In the genomic region with DNA sequence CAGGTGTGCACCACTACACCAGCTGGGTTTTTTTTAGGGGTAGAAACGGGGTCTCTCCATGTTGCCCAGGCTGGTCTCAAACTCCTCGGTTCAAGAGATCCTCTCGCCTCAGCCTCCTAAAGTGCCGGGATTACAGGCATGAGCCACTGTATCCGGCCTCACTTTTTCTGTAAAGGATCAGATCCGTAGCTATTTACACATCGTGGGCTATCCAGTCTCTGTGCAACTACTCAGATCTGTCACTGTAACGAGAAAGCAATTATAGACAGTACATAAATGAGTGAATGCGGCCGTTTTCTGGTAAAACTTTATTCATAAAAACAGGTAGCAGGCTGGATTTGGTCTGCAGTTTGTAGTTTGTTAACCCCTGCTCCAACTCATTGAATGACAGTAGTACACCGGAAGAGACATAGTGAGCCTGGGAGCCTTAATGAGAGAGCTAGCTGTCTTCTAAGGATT, we compare ENCODE assay signal across 12 cellular contexts. TPM values are rescaled to one million over a fixed set of nuclear protein-coding genes. Genes with fewer than 3 reads are reported as not detected.
DNase-seq lines count a peak whose midpoint lies in the region; ATAC-seq and TF ChIP-seq lines count a peak whose summit lies in the region.
"Had no signal": no experiment of that assay in that cellular context is flagged by ENCODE, and none has a peak within 500 bp of the region (broad histone marks: within the 10 kb centered on the region; RNA-seq: fewer than 3 reads in every experiment).

No MANE protein-coding gene starts in this region.

- H3K4me2 ChIP-seq in smooth muscle cell, result peak overlapping the region; percentile 93

- peak; percentile 46 for ATAC-seq in HG03280 (IDR thresholded peaks at IDR 0.05; ENCODE audit: unreplicated experiment)
- peak; percentile 79 for ATAC-seq in activated T-helper 17 cell treated with anti-CD3 and anti-CD28 coated beads, Interleukin-2, amount 50 U/mL, for 72 hours (replicated peaks)

- no peaks in the 10 kb centered on the region for H3K27me3 Mint-ChIP-seq in activated T-cell treated with anti-CD3 and anti-CD28 coated beads, Interleukin-2, amount 50 U/mL, for 24 hours
- no peaks in the 10 kb centered on the region for H3K27me3 Mint-ChIP-seq in activated T-helper 17 cell treated with anti-CD3 and anti-CD28 coated beads, Interleukin-2, amount 50 U/mL, for 72 hours
- H3K27me3 Mint-ChIP-seq in progenitor cell of endocrine pancreas, result no peaks in the 10 kb centered on the region

- H3K36me3 ChIP-seq in smooth muscle cell (ENCODE audit: low read depth), result no peaks in the 10 kb centered on the region

- TF ChIP-seq CTCF in smooth muscle cell (IDR thresholded peaks at IDR 0.05; ENCODE audit: borderline replicate concordance, insufficient read depth, poor library complexity, severe bottlenecking) (no peak), progenitor cell of endocrine pancreas (IDR thresholded peaks at IDR 0.05; ENCODE audit: unreplicated experiment) (no peak)

- no peaks in the 10 kb centered on the region for H3K9me3 Mint-ChIP-seq in activated T-cell treated with anti-CD3 and anti-CD28 coated beads, Interleukin-2, amount 50 U/mL, for 24 hours
- no peaks in the 10 kb centered on the region for H3K9me3 Mint-ChIP-seq in activated T-helper 17 cell treated with anti-CD3 and anti-CD28 coated beads, Interleukin-2, amount 50 U/mL, for 72 hours
- H3K9me3 Mint-ChIP-seq in progenitor cell of endocrine pancreas (ENCODE audit: low read depth), result no peaks in the 10 kb centered on the region

- peak overlapping the region; percentile 100 for H3K27ac ChIP-seq in smooth muscle cell (ENCODE audit: low read depth)

- peak overlapping the region; percentile 99 for H3K27ac Mint-ChIP-seq in activated T-cell treated with anti-CD3 and anti-CD28 coated beads, Interleukin-2, amount 50 U/mL, for 24 hours
- H3K27ac Mint-ChIP-seq in activated T-helper 17 cell treated with anti-CD3 and anti-CD28 coated beads, Interleukin-2, amount 50 U/mL, for 72 hours, result peak overlapping the region; percentile 100
- no peak overlapping the region for H3K27ac Mint-ChIP-seq in progenitor cell of endocrine pancreas

- no peak overlapping the region for H2AFZ ChIP-seq in smooth muscle cell (ENCODE audit: low read depth)

- H3K27me3 ChIP-seq in smooth muscle cell (ENCODE audit: low read depth), result no peaks in the 10 kb centered on the region
- H3K27me3 ChIP-seq: tibial nerve had no signal

- H3K36me3 Mint-ChIP-seq in activated T-cell treated with anti-CD3 and anti-CD28 coated beads, Interleukin-2, amount 50 U/mL, for 24 hours (ENCODE audit: low read depth), result peaks cover 48% of the 10 kb centered on the region
- peaks cover 54% of the 10 kb centered on the region for H3K36me3 Mint-ChIP-seq in activated T-helper 17 cell treated with anti-CD3 and anti-CD28 coated beads, Interleukin-2, amount 50 U/mL, for 72 hours (ENCODE audit: low read depth)
- H3K36me3 Mint-ChIP-seq in progenitor cell of endocrine pancreas (ENCODE audit: insufficient read depth), result peaks cover 2% of the 10 kb centered on the region

- WGBS in smooth muscle cell (ENCODE audit: low lambda C conversion rate), result 54% methylated on average over 11 of the region's 11 CpGs

- peak overlapping the region; percentile 14 for H3K9ac ChIP-seq in smooth muscle cell (ENCODE audit: low read depth)

- H3K9me3 ChIP-seq in smooth muscle cell (replicated peaks; ENCODE audit: low read depth), result no peaks in the 10 kb centered on the region
- H3K9me3 ChIP-seq: tibial nerve had no signal

- H3F3A ChIP-seq in smooth muscle cell (ENCODE audit: low read depth), result peaks cover 38% of the 10 kb centered on the region

- peaks cover 69% of the 10 kb centered on the region for H3K4me1 Mint-ChIP-seq in activated T-cell treated with anti-CD3 and anti-CD28 coated beads, Interleukin-2, amount 50 U/mL, for 24 hours (ENCODE audit: low read depth)
- H3K4me1 Mint-ChIP-seq in activated T-helper 17 cell treated with anti-CD3 and anti-CD28 coated beads, Interleukin-2, amount 50 U/mL, for 72 hours, result peaks cover 22% of the 10 kb centered on the region
- H3K4me1 Mint-ChIP-seq in progenitor cell of endocrine pancreas (ENCODE audit: low read depth), result peaks cover 26% of the 10 kb centered on the region

- H3K4me3 ChIP-seq in smooth muscle cell, result no peak overlapping the region
- H3K4me3 ChIP-seq: tibial nerve had no signal

- peaks cover 29% of the 10 kb centered on the region for H3K79me2 ChIP-seq in smooth muscle cell (ENCODE audit: low read depth)

- H3K4me1 ChIP-seq in smooth muscle cell (ENCODE audit: low read depth), result peaks cover 14% of the 10 kb centered on the region

- peak; percentile 52 for DNase-seq in activated T-cell treated with anti-CD3 and anti-CD28 coated beads, Interleukin-2, amount 50 U/mL, for 24 hours
- no peak for DNase-seq in activated T-cell treated with anti-CD3 and anti-CD28 coated beads, Interleukin-2, amount 50 U/mL, for 1 hour
- no peak for DNase-seq in smooth muscle cell (lab: John Stamatoyannopoulos, UW; ENCODE audit: unreplicated experiment)
- no peak for DNase-seq in DMS53 treated with DMSO at 0.1 percent for 48 hours (lab: John Stamatoyannopoulos, UW; ENCODE audit: unreplicated experiment)
- no peak for DNase-seq in HK-2 (ENCODE audit: unreplicated experiment)
- DNase-seq in progenitor cell of endocrine pancreas (ENCODE audit: low spot score, unreplicated experiment), result no peak
- DNase-seq: NCI-H345, nucleus accumbens, SIG-M5 had no signal

- H3K4me3 Mint-ChIP-seq in activated T-cell treated with anti-CD3 and anti-CD28 coated beads, Interleukin-2, amount 50 U/mL, for 24 hours, result peak overlapping the region; percentile 67
- H3K4me3 Mint-ChIP-seq in activated T-helper 17 cell treated with anti-CD3 and anti-CD28 coated beads, Interleukin-2, amount 50 U/mL, for 72 hours, result peak overlapping the region; percentile 94
- no peak overlapping the region for H3K4me3 Mint-ChIP-seq in progenitor cell of endocrine pancreas (ENCODE audit: low read depth)

- H4K20me1 ChIP-seq in smooth muscle cell (ENCODE audit: low read depth), result no peaks in the 10 kb centered on the region

RNA-seq across cellular contexts. Expression of a gene that starts 44.5 kb away (rescaled TPM):
- total RNA-seq in activated T-helper 17 cell treated with anti-CD3 and anti-CD28 coated beads, Interleukin-2, amount 50 U/mL, for 72 hours, result 100 to 1,000 TPM; 309 to 488 TPM
- 514 and 545 TPM in 2 replicates for total RNA-seq in smooth muscle cell
- 102 and 116 TPM in 2 replicates for polyA plus RNA-seq in smooth muscle cell
- total RNA-seq in progenitor cell of endocrine pancreas, result 162 and 177 TPM in 2 replicates

RNA-seq across cellular contexts. Expression of a gene that starts 44.8 kb away (rescaled TPM):
- total RNA-seq in activated T-helper 17 cell treated with anti-CD3 and anti-CD28 coated beads, Interleukin-2, amount 50 U/mL, for 72 hours, result 10 to 100 TPM; 32.4 to 48.6 TPM
- 11.4 and 28.2 TPM in 2 replicates for total RNA-seq in smooth muscle cell
- 26.2 and 27.5 TPM in 2 replicates for polyA plus RNA-seq in smooth muscle cell
- 19.2 and 23.8 TPM in 2 replicates for total RNA-seq in progenitor cell of endocrine pancreas
